ENCODE assay signal across 1 cellular context in genomic region chr1:203286161-203286984, GRCh38.
TF ChIP-seq lines count a peak whose summit lies in the region.

No MANE protein-coding gene starts in this region.

TF ChIP-seq in GM12878, 131 proteins besides CTCF, POLR2A, EP300 and RAD21:
- peak; percentile 43 for TF ChIP-seq CUX1 (IDR thresholded peaks at IDR 0.05; ENCODE audit: insufficient replicate concordance, low read depth, low read length)
- no peak for TF ChIP-seq PAX5 (IDR thresholded peaks at IDR 0.05; ENCODE audit: borderline replicate concordance, low read depth, low read length)
